Comparison of ENCODE assay signal across 16 cellular contexts in genomic region chr9:99753436-99753835, GRCh38.
DNase-seq lines count a peak whose midpoint lies in the region; ATAC-seq, FAIRE-seq and TF ChIP-seq lines count a peak whose summit lies in the region.
"Had no signal": no experiment of that assay in that cellular context is flagged by ENCODE, and none has a peak within 500 bp of the region (broad histone marks: within the 10 kb centered on the region; RNA-seq: fewer than 3 reads in every experiment).

No MANE protein-coding gene starts in this region.

- TF ChIP-seq CTCF in MCF 10A (IDR thresholded peaks at IDR 0.05; ENCODE audit: unreplicated experiment): no peak
- TF ChIP-seq CTCF in breast epithelium (IDR thresholded peaks at IDR 0.05): no peak
- TF ChIP-seq CTCF in mammary epithelial cell (conservative IDR thresholded peaks at IDR 0.05 in 1 of 2, IDR thresholded peaks at IDR 0.05 in 1 of 2; ENCODE audit: extremely low read depth in 1 of 2, insufficient read depth in 1 of 2, low read depth in 1 of 2, low read length in 2 of 2): no peak
- no peak for TF ChIP-seq CTCF in kidney (IDR thresholded peaks at IDR 0.05; ENCODE audit: borderline replicate concordance, extremely low read depth, insufficient read depth)

- H3K4me1 Mint-ChIP-seq in MCF 10A (ENCODE audit: insufficient read depth, unreplicated experiment): peaks cover 6% of the 10 kb centered on the region
- no peaks in the 10 kb centered on the region for H3K4me1 Mint-ChIP-seq in activated T-cell treated with anti-CD3 and anti-CD28 coated beads, Interleukin-2, amount 50 U/mL, for 4 hours (ENCODE audit: low read depth)

- no peaks in the 10 kb centered on the region for H4K20me1 ChIP-seq in mammary epithelial cell (ENCODE audit: insufficient read depth, low read length)

- H3K27me3 ChIP-seq in breast epithelium (no peaks in the 10 kb centered on the region), mammary epithelial cell (ENCODE audit: insufficient read depth, low read length) (no peaks in the 10 kb centered on the region)

- H3K9me3 ChIP-seq in breast epithelium: no peaks in the 10 kb centered on the region
- H3K9me3 ChIP-seq in mammary epithelial cell (replicated peaks; ENCODE audit: insufficient read depth, low read length): no peaks in the 10 kb centered on the region
- no peaks in the 10 kb centered on the region for H3K9me3 ChIP-seq in kidney (ENCODE audit: control insufficient read depth in 1 of 2, low read length in 2 of 2)

- no peaks in the 10 kb centered on the region for H3K36me3 ChIP-seq in breast epithelium
- H3K36me3 ChIP-seq in mammary epithelial cell (ENCODE audit: insufficient read depth, low read length): no peaks in the 10 kb centered on the region
- H3K36me3 ChIP-seq in kidney (ENCODE audit: control insufficient read depth in 1 of 2, insufficient read depth in 2 of 2, low read length in 2 of 2): no peaks in the 10 kb centered on the region

- peak overlapping the region; percentile 66 for H3K4me2 ChIP-seq in mammary epithelial cell (ENCODE audit: insufficient read depth, low read depth, low read length)

- no TSS peak for BruUV-seq in MCF 10A (replicated peaks; lab: Mats Ljungman, UMichigan)
- no TSS peak for BruUV-seq in mammary epithelial cell (replicated peaks; lab: Mats Ljungman, UMichigan)

- POLR2A ChIA-PET in MCF 10A (lab: Yijun Ruan, JAX): interaction anchor here (0.6 to 0.9 kb wide), 3 partner anchors 68 to 1729 kb away, joined by 3 to 4 read pairs (median 3); no protein-coding TSS in a partner anchor

- H3K27ac Mint-ChIP-seq in MCF 10A (ENCODE audit: low read depth, unreplicated experiment): peak overlapping the region; percentile 71
- H3K27ac Mint-ChIP-seq: CD8-positive, alpha-beta T cell had no signal

- intact Hi-C loops in MCF 10A (cut with micrococcal nuclease) (no loop called here), breast epithelium (cut with DNase I; ENCODE audit: low total_unique reads) (no loop called here), mammary epithelial cell (cut with micrococcal nuclease) (no loop called here), kidney (cut with DNase I) (no loop called here)

- DNase-seq in MCF 10A (ENCODE audit: unreplicated experiment) (peak; percentile 11), breast epithelium (ENCODE audit: low spot score in 2 of 2) (no peak), mammary epithelial cell (peak; percentile 80), iris pigment epithelial cell (ENCODE audit: low read depth) (peak; percentile 29), NCI-H526 treated with DMSO at 0.1 percent for 48 hours (lab: John Stamatoyannopoulos, UW) (no peak), kidney (no peak), GF-D8 (lab: John Stamatoyannopoulos, UW) (no peak)
- DNase-seq in activated T-cell treated with anti-CD3 and anti-CD28 coated beads, Interleukin-2, amount 50 U/mL, for 4 hours: no peak
- DNase-seq: CD8-positive, alpha-beta T cell; KBM-7; NCI-H1436; NCI-H2081; NCI-H510A; NCI-H82; Right ventricle myocardium superior had no signal

- H3K9me3 Mint-ChIP-seq in MCF 10A (ENCODE audit: unreplicated experiment): no peaks in the 10 kb centered on the region
- no peaks in the 10 kb centered on the region for H3K9me3 Mint-ChIP-seq in activated T-cell treated with anti-CD3 and anti-CD28 coated beads, Interleukin-2, amount 50 U/mL, for 4 hours
- H3K9me3 Mint-ChIP-seq: CD8-positive, alpha-beta T cell had no signal

- H2AFZ ChIP-seq in mammary epithelial cell (ENCODE audit: low read depth, low read length): no peak overlapping the region

- H3K9ac ChIP-seq in mammary epithelial cell (ENCODE audit: insufficient read depth, low read length) (no peak overlapping the region), kidney (ENCODE audit: low read length in 2 of 2) (no peak overlapping the region)

- no peak for TF ChIP-seq POLR2A in breast epithelium (IDR thresholded peaks at IDR 0.05)

- CTCF ChIA-PET in MCF 10A (lab: Yijun Ruan, JAX) (interaction anchor here (0.6 kb wide), 1 partner anchor 87 kb away, joined by 3 read pairs; no protein-coding TSS in a partner anchor), mammary epithelial cell (lab: Charles Lee; ENCODE audit: low non-redundant PET) (no interaction called here)

- in situ Hi-C loops in mammary epithelial cell (cut with MboI; ENCODE audit: low sequenced_read_pairs in 2 of 2): no loop called here

- 11% methylated on average over 1 of the region's 1 CpG for WGBS in mammary epithelial cell (ENCODE audit: low coverage, missing lambda C conversion rate)

- ATAC-seq in activated T-cell treated with anti-CD3 and anti-CD28 coated beads, Interleukin-2, amount 50 U/mL, for 4 hours: no peak
- ATAC-seq: CD8-positive, alpha-beta T cell had no signal

- H3K79me2 ChIP-seq in mammary epithelial cell (ENCODE audit: insufficient read depth, low read length): no peaks in the 10 kb centered on the region

- no peak for FAIRE-seq in kidney (lab: Jason Lieb, UNC)

- no peaks in the 10 kb centered on the region for H3K27me3 Mint-ChIP-seq in MCF 10A (ENCODE audit: insufficient read depth, unreplicated experiment)
- H3K27me3 Mint-ChIP-seq in activated T-cell treated with anti-CD3 and anti-CD28 coated beads, Interleukin-2, amount 50 U/mL, for 4 hours (ENCODE audit: low read depth): peaks cover 7% of the 10 kb centered on the region

- H3K4me3 ChIP-seq in breast epithelium (no peak overlapping the region), mammary epithelial cell (replicated peaks in 1 of 3; ENCODE audit: insufficient read depth in 1 of 3, low read depth in 2 of 3, low read length in 3 of 3) (peak overlapping the region in 2 of 3 experiments; percentile 9 to 28), kidney (ENCODE audit: low read length in 2 of 2) (no peak overlapping the region)

- H3K36me3 Mint-ChIP-seq in MCF 10A (ENCODE audit: insufficient read depth, unreplicated experiment): no peaks in the 10 kb centered on the region
- H3K36me3 Mint-ChIP-seq in activated T-cell treated with anti-CD3 and anti-CD28 coated beads, Interleukin-2, amount 50 U/mL, for 4 hours (ENCODE audit: insufficient read depth): no peaks in the 10 kb centered on the region
- H3K36me3 Mint-ChIP-seq: CD8-positive, alpha-beta T cell had no signal

- no peak overlapping the region for H3K27ac ChIP-seq in breast epithelium
- peak overlapping the region; percentile 95 for H3K27ac ChIP-seq in mammary epithelial cell (ENCODE audit: insufficient read depth, low read depth, low read length)
- no peak overlapping the region for H3K27ac ChIP-seq in kidney (ENCODE audit: low read depth in 2 of 2, low read length in 2 of 2)
- H3K27ac ChIP-seq: 22Rv1 had no signal

- H3K4me1 ChIP-seq in breast epithelium (no peaks in the 10 kb centered on the region), mammary epithelial cell (ENCODE audit: insufficient read depth, low read length) (peaks cover 14% of the 10 kb centered on the region), kidney (ENCODE audit: control insufficient read depth in 1 of 2, insufficient read depth in 1 of 2, low read depth in 1 of 2, low read length in 2 of 2) (no peaks in the 10 kb centered on the region)

- H3K4me3 Mint-ChIP-seq in MCF 10A (ENCODE audit: unreplicated experiment): no peak overlapping the region
- no peak overlapping the region for H3K4me3 Mint-ChIP-seq in activated T-cell treated with anti-CD3 and anti-CD28 coated beads, Interleukin-2, amount 50 U/mL, for 4 hours
- H3K4me3 Mint-ChIP-seq: CD8-positive, alpha-beta T cell had no signal

- dilution Hi-C loops in mammary epithelial cell (cut with HindIII; ENCODE audit: low sequenced_read_pairs): loop anchor here (25.0 kb wide), 1 partner anchor 109 kb away; no protein-coding TSS in a partner anchor

Comparison
In these comparisons a context has a peak if more than half of its experiments do, and no peak if none do; other contexts are left out.
1. DNase-seq: peak in MCF 10A (single experiment), mammary epithelial cell (single experiment) and iris pigment epithelial cell (single experiment); none in breast epithelium (0 of 2), NCI-H526 treated with DMSO at 0.1 percent for 48 hours (single experiment), kidney (single experiment), GF-D8 (single experiment) and activated T-cell treated with anti-CD3 and anti-CD28 coated beads, Interleukin-2, amount 50 U/mL, for 4 hours (single experiment).
2. H3K4me3 ChIP-seq: peak in mammary epithelial cell (2 of 3); none in breast epithelium (0 of 3) and kidney (0 of 2).